Comparison of ENCODE assay signal across 20 cellular contexts in genomic region chr2:131031875-131032274, GRCh38.
DNase-seq lines count a peak whose midpoint lies in the region; ATAC-seq and TF ChIP-seq lines count a peak whose summit lies in the region.
"Had no signal": no experiment of that assay in that cellular context is flagged by ENCODE, and none has a peak within 500 bp of the region (broad histone marks: within the 10 kb centered on the region; RNA-seq: fewer than 3 reads in every experiment).

No MANE protein-coding gene starts in this region.

- CTCF ChIA-PET in activated CD8-positive, alpha-beta memory T cell treated with anti-CD3 and anti-CD28 coated beads, Interleukin-2, amount 10 ng/mL, durations not matched to agents 7 days and 5 days (lab: Charles Lee), result no interaction called here

- 0 out of 2 replicates have a peak, but pooled peaks have one; percentile 3 for TF ChIP-seq CTCF in WERI-Rb-1 (IDR thresholded peaks at IDR 0.05; ENCODE audit: low read depth, low read length)
- TF ChIP-seq CTCF in sigmoid colon (IDR thresholded peaks at IDR 0.05), result no peak

- no peak overlapping the region for H3K27ac ChIP-seq in WERI-Rb-1
- no peak overlapping the region for H3K27ac ChIP-seq in sigmoid colon
- H3K27ac ChIP-seq: HL-60 had no signal

- intact Hi-C loops in sigmoid colon (cut with DNase I), result no loop called here

- H3K4me1 ChIP-seq in sigmoid colon, result peaks cover 0 to 24% (median 20%) of the 10 kb centered on the region in 4 donors

- H3K9me3 Mint-ChIP-seq in activated CD8-positive, alpha-beta memory T cell treated with anti-CD3 and anti-CD28 coated beads, Interleukin-2, amount 10 ng/mL, durations not matched to agents 7 days and 5 days (ENCODE audit: low read depth), result peaks cover 3% of the 10 kb centered on the region
- H3K9me3 Mint-ChIP-seq in activated T-cell treated with anti-CD3 and anti-CD28 coated beads, Interleukin-2, amount 50 U/mL, for 4 hours, result peaks cover 7% of the 10 kb centered on the region

- WGBS in sigmoid colon, 2 donors, result 79 to 81% methylated on average over 9 of the region's 9 CpGs

- H3K9me3 ChIP-seq in WERI-Rb-1 (ENCODE audit: severe bottlenecking), result peaks cover 6% of the 10 kb centered on the region
- H3K9me3 ChIP-seq in sigmoid colon, result no peaks in the 10 kb centered on the region

- ATAC-seq in activated CD8-positive, alpha-beta memory T cell treated with anti-CD3 and anti-CD28 coated beads, Interleukin-2, amount 10 ng/mL, durations not matched to agents 7 days and 5 days, result no peak
- ATAC-seq in HG03520 (IDR thresholded peaks at IDR 0.05; ENCODE audit: unreplicated experiment), result no peak
- ATAC-seq in activated T-cell treated with anti-CD3 and anti-CD28 coated beads, Interleukin-2, amount 50 U/mL, for 4 hours, result no peak
- ATAC-seq: GM12878, Right ventricle myocardium inferior had no signal

- H3K4me3 ChIP-seq in WERI-Rb-1 (ENCODE audit: low read depth, low read length), result no peak overlapping the region
- H3K4me3 ChIP-seq in sigmoid colon, result no peak overlapping the region
- H3K4me3 ChIP-seq: GM12878 had no signal

- no peaks in the 10 kb centered on the region for H3K36me3 Mint-ChIP-seq in activated CD8-positive, alpha-beta memory T cell treated with anti-CD3 and anti-CD28 coated beads, Interleukin-2, amount 10 ng/mL, durations not matched to agents 7 days and 5 days
- no peaks in the 10 kb centered on the region for H3K36me3 Mint-ChIP-seq in activated T-cell treated with anti-CD3 and anti-CD28 coated beads, Interleukin-2, amount 50 U/mL, for 4 hours (ENCODE audit: insufficient read depth)

- H3K4me3 Mint-ChIP-seq in activated CD8-positive, alpha-beta memory T cell treated with anti-CD3 and anti-CD28 coated beads, Interleukin-2, amount 10 ng/mL, durations not matched to agents 7 days and 5 days, result no peak overlapping the region
- no peak overlapping the region for H3K4me3 Mint-ChIP-seq in activated T-cell treated with anti-CD3 and anti-CD28 coated beads, Interleukin-2, amount 50 U/mL, for 4 hours

- H3K36me3 ChIP-seq in WERI-Rb-1 (no peaks in the 10 kb centered on the region), sigmoid colon (no peaks in the 10 kb centered on the region)

- H3K27ac Mint-ChIP-seq in activated CD8-positive, alpha-beta memory T cell treated with anti-CD3 and anti-CD28 coated beads, Interleukin-2, amount 10 ng/mL, durations not matched to agents 7 days and 5 days, result no peak overlapping the region

- DNase-seq in activated CD8-positive, alpha-beta memory T cell treated with anti-CD3 and anti-CD28 coated beads for 24 hours, result peak; percentile 51
- no peak for DNase-seq in activated CD8-positive, alpha-beta memory T cell treated with anti-CD3 and anti-CD28 coated beads, Interleukin-2, amount 10 ng/mL, durations not matched to agents 7 days and 5 days
- DNase-seq in WERI-Rb-1, result no peak
- peak; percentile 55 for DNase-seq in mesenteric fat pad (ENCODE audit: low spot score)
- peak; percentile 40 for DNase-seq in sigmoid colon
- DNase-seq in DMS153 (lab: John Stamatoyannopoulos, UW), result no peak
- no peak for DNase-seq in activated T-cell treated with anti-CD3 and anti-CD28 coated beads, Interleukin-2, amount 50 U/mL, for 4 hours
- DNase-seq: DMS79 treated with DMSO at 0.1 percent for 48 hours, H7, KBM-7, MM.1S, NCI-H1048, NCI-H1417 treated with DMSO at 0.1 percent for 48 hours, NCI-H187, NCI-H446, NCI-H526 had no signal

- peaks cover 42% of the 10 kb centered on the region for H3K27me3 Mint-ChIP-seq in activated CD8-positive, alpha-beta memory T cell treated with anti-CD3 and anti-CD28 coated beads, Interleukin-2, amount 10 ng/mL, durations not matched to agents 7 days and 5 days
- peaks cover 45% of the 10 kb centered on the region for H3K27me3 Mint-ChIP-seq in activated T-cell treated with anti-CD3 and anti-CD28 coated beads, Interleukin-2, amount 50 U/mL, for 4 hours (ENCODE audit: low read depth)

- H3K4me1 Mint-ChIP-seq in activated CD8-positive, alpha-beta memory T cell treated with anti-CD3 and anti-CD28 coated beads, Interleukin-2, amount 10 ng/mL, durations not matched to agents 7 days and 5 days, result peaks cover 2% of the 10 kb centered on the region
- peaks cover 1% of the 10 kb centered on the region for H3K4me1 Mint-ChIP-seq in activated T-cell treated with anti-CD3 and anti-CD28 coated beads, Interleukin-2, amount 50 U/mL, for 4 hours (ENCODE audit: low read depth)

- no peak for TF ChIP-seq EP300 in sigmoid colon (IDR thresholded peaks at IDR 0.05)

- H3K27me3 ChIP-seq in WERI-Rb-1 (ENCODE audit: insufficient read depth, low read depth, severe bottlenecking), result no peaks in the 10 kb centered on the region
- H3K27me3 ChIP-seq in sigmoid colon, result no peaks in the 10 kb centered on the region

- no peak for TF ChIP-seq POLR2A in sigmoid colon (IDR thresholded peaks at IDR 0.05)

Comparison
In these comparisons a context has a peak if more than half of its experiments do, and no peak if none do; other contexts are left out.
1. DNase-seq: peak in activated CD8-positive, alpha-beta memory T cell treated with anti-CD3 and anti-CD28 coated beads for 24 hours (single experiment), mesenteric fat pad (single experiment) and sigmoid colon (single experiment); none in activated CD8-positive, alpha-beta memory T cell treated with anti-CD3 and anti-CD28 coated beads, Interleukin-2, amount 10 ng/mL, durations not matched to agents 7 days and 5 days (single experiment), WERI-Rb-1 (single experiment), DMS153 (single experiment) and activated T-cell treated with anti-CD3 and anti-CD28 coated beads, Interleukin-2, amount 50 U/mL, for 4 hours (single experiment).